ENCODE assay signal across 1 cellular context in genomic region chr9:91536211-91536691, GRCh38.
TF ChIP-seq lines count a peak whose summit lies in the region.

No MANE protein-coding gene starts in this region.

TF ChIP-seq in HEK293, 187 proteins besides CTCF, POLR2A, EP300 and RAD21 (continued from another document):
- TF ChIP-seq, protein P1, sequence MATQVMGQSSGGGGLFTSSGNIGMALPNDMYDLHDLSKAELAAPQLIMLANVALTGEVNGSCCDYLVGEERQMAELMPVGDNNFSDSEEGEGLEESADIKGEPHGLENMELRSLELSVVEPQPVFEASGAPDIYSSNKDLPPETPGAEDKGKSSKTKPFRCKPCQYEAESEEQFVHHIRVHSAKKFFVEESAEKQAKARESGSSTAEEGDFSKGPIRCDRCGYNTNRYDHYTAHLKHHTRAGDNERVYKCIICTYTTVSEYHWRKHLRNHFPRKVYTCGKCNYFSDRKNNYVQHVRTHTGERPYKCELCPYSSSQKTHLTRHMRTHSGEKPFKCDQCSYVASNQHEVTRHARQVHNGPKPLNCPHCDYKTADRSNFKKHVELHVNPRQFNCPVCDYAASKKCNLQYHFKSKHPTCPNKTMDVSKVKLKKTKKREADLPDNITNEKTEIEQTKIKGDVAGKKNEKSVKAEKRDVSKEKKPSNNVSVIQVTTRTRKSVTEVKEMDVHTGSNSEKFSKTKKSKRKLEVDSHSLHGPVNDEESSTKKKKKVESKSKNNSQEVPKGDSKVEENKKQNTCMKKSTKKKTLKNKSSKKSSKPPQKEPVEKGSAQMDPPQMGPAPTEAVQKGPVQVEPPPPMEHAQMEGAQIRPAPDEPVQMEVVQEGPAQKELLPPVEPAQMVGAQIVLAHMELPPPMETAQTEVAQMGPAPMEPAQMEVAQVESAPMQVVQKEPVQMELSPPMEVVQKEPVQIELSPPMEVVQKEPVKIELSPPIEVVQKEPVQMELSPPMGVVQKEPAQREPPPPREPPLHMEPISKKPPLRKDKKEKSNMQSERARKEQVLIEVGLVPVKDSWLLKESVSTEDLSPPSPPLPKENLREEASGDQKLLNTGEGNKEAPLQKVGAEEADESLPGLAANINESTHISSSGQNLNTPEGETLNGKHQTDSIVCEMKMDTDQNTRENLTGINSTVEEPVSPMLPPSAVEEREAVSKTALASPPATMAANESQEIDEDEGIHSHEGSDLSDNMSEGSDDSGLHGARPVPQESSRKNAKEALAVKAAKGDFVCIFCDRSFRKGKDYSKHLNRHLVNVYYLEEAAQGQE (tag by site-specific recombination; IDR thresholded peaks at IDR 0.05), result peak; percentile 93
- TF ChIP-seq SP7 (tag by site-specific recombination; IDR thresholded peaks at IDR 0.05) (0 out of 2 replicates have a peak, but pooled peaks have one; percentile 11), ZSCAN30 (tag by site-specific recombination; IDR thresholded peaks at IDR 0.05) (0 out of 2 replicates have a peak, but pooled peaks have one; percentile 13), TRIM28 (IDR thresholded peaks at IDR 0.05; ENCODE audit: borderline replicate concordance, low read length) (peak; percentile 77; the same call in 1 of the 2 replicates), FEZF1 (tag by site-specific recombination; IDR thresholded peaks at IDR 0.05) (peak; percentile 45; the same call in 1 of the 2 replicates), ZNF629 (tag by site-specific recombination; IDR thresholded peaks at IDR 0.05) (no peak), SETDB1 (IDR thresholded peaks at IDR 0.05; ENCODE audit: insufficient read length, low read length) (peak; percentile 29), ZFP41 (tag by site-specific recombination; IDR thresholded peaks at IDR 0.05; ENCODE audit: borderline replicate concordance) (no peak), ZIC2 (tag by site-specific recombination; IDR thresholded peaks at IDR 0.05) (peak; percentile 62)
- TF ChIP-seq, protein P2, sequence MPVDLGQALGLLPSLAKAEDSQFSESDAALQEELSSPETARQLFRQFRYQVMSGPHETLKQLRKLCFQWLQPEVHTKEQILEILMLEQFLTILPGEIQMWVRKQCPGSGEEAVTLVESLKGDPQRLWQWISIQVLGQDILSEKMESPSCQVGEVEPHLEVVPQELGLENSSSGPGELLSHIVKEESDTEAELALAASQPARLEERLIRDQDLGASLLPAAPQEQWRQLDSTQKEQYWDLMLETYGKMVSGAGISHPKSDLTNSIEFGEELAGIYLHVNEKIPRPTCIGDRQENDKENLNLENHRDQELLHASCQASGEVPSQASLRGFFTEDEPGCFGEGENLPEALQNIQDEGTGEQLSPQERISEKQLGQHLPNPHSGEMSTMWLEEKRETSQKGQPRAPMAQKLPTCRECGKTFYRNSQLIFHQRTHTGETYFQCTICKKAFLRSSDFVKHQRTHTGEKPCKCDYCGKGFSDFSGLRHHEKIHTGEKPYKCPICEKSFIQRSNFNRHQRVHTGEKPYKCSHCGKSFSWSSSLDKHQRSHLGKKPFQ (tag by site-specific recombination; IDR thresholded peaks at IDR 0.05), result no peak
